In genomic region chr12:131312793-131313545, GRCh38 we compare ENCODE assay signal across 15 cellular contexts.
DNase-seq lines count a peak whose midpoint lies in the region; TF ChIP-seq lines count a peak whose summit lies in the region.
"Had no signal": no experiment of that assay in that cellular context is flagged by ENCODE, and none has a peak within 500 bp of the region (broad histone marks: within the 10 kb centered on the region; RNA-seq: fewer than 3 reads in every experiment).

No MANE protein-coding gene starts in this region.

- DNase-seq in esophagus muscularis mucosa (ENCODE audit: extremely low spot score) (peak; percentile 82), mesenteric fat pad (ENCODE audit: low spot score) (peak; percentile 81), posterior vena cava (ENCODE audit: low spot score) (peak; percentile 64), putamen (ENCODE audit: low spot score) (no peak), nucleus accumbens (lab: John Stamatoyannopoulos, UW) (no peak), DMS153 (lab: John Stamatoyannopoulos, UW) (no peak)
- DNase-seq: ACHN; BE2C; CD4-positive, CD25-positive, alpha-beta regulatory T cell; CD8-positive, alpha-beta memory T cell; COR-L47; DMS 273 treated with DMSO at 0.1 percent for 48 hours; GDM1; GOT3; H9 had no signal

- no peaks in the 10 kb centered on the region for H3K36me3 ChIP-seq in esophagus muscularis mucosa
- H3K36me3 ChIP-seq: BE2C had no signal

- WGBS in esophagus muscularis mucosa: 86% methylated on average over 8 of the region's 13 CpGs

- intact Hi-C loops in esophagus muscularis mucosa (cut with DNase I) (no loop called here), posterior vena cava (cut with DNase I) (loop anchor here in 1 of 2 donors (5.0 kb wide), 1 partner anchor 329 kb away; no protein-coding TSS in a partner anchor)

- TF ChIP-seq CTCF in esophagus muscularis mucosa (IDR thresholded peaks at IDR 0.05): no peak

- TF ChIP-seq POLR2A in esophagus muscularis mucosa (IDR thresholded peaks at IDR 0.05; ENCODE audit: low read depth): no peak

- H3K27me3 ChIP-seq in esophagus muscularis mucosa: peaks cover 0 to 43% (median 3%) of the 10 kb centered on the region in 4 donors
- H3K27me3 ChIP-seq: BE2C had no signal

- H3K27ac ChIP-seq in esophagus muscularis mucosa (replicated peaks in 1 of 4): no peak overlapping the region

- no peak overlapping the region for H3K4me3 ChIP-seq in esophagus muscularis mucosa

- H3K4me1 ChIP-seq in esophagus muscularis mucosa: no peaks in the 10 kb centered on the region
- H3K4me1 ChIP-seq: BE2C had no signal

- TF ChIP-seq EP300 in esophagus muscularis mucosa (IDR thresholded peaks at IDR 0.05): no peak

- H3K9me3 ChIP-seq in esophagus muscularis mucosa: no peaks in the 10 kb centered on the region
- H3K9me3 ChIP-seq: BE2C had no signal

Comparison
In these comparisons a context has a peak if more than half of its experiments do, and no peak if none do; other contexts are left out.
1. DNase-seq: peak in esophagus muscularis mucosa (single experiment), mesenteric fat pad (single experiment) and posterior vena cava (single experiment); none in putamen (single experiment), nucleus accumbens (0 of 56) and DMS153 (single experiment).